In the genomic region with DNA sequence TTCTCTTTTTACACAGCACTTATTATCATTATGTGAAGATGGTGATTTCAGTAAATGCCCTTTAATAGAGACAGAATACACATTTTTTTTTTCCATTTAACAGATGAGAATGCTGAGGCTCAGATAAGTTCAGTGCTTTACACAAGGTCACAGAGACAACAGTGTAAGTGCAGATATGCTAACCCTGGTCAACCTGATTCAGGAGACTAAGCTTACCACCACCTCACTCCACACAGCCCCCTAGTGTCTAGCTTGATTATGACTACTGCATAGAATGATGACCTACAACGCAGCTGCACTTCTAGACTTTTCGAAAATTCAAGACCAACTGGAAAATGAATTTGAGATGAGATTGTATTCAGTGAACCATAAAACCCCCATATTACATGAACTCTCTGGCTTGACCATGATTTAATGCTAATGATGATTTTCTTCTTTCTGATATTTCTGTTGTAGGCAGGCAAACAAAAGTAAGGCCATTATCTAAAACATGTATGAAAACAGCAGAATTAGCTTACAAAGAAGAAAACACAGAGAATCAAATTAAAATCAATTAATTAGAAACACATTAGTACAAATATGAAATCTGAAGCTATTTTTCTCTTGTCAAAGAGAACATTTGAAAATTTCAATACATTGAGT, we compare ENCODE assay signal across 8 cellular contexts.
DNase-seq lines count a peak whose midpoint lies in the region; ATAC-seq and TF ChIP-seq lines count a peak whose summit lies in the region.

No MANE protein-coding gene starts in this region.

- H3K27me3 ChIP-seq in GM06990 (replicated peaks; ENCODE audit: control insufficient read depth, insufficient read depth, low read length) (no peaks in the 10 kb centered on the region), WERI-Rb-1 (ENCODE audit: insufficient read depth, low read depth, severe bottlenecking) (no peaks in the 10 kb centered on the region)

- peaks cover 9% of the 10 kb centered on the region for H3K9me3 ChIP-seq in WERI-Rb-1 (ENCODE audit: severe bottlenecking)

- no peak overlapping the region for H3K27ac ChIP-seq in WERI-Rb-1

- H3K36me3 ChIP-seq in GM06990 (ENCODE audit: control insufficient read depth, insufficient read depth, low read length) (no peaks in the 10 kb centered on the region), WERI-Rb-1 (no peaks in the 10 kb centered on the region)

- H3K27ac Mint-ChIP-seq in memory B cell, result no peak overlapping the region

- peaks cover 4% of the 10 kb centered on the region for H3K4me1 Mint-ChIP-seq in memory B cell

- ATAC-seq in HG02588 (IDR thresholded peaks at IDR 0.05; ENCODE audit: unreplicated experiment) (peak; percentile 70), memory B cell (ENCODE audit: low read depth) (peak; percentile 65)

- peaks cover 4% of the 10 kb centered on the region for H3K27me3 Mint-ChIP-seq in memory B cell

- H3K36me3 Mint-ChIP-seq in memory B cell, result no peaks in the 10 kb centered on the region

- DNase-seq in GM06990 (ENCODE audit: extremely low read depth, insufficient read length) (no peak), WERI-Rb-1 (peak; percentile 58), memory B cell (ENCODE audit: low spot score in 2 of 2) (no peak), DMS79 (lab: John Stamatoyannopoulos, UW) (no peak), NCI-H1092 treated with DMSO at 0.1 percent for 48 hours (lab: John Stamatoyannopoulos, UW) (no peak), COR-L47 (lab: John Stamatoyannopoulos, UW) (no peak)
- no peak for DNase-seq in NK-92 treated with Interleukin-12 subunit alpha and Interleukin-12 subunit beta, amount 100 ng/mL, for 24 hours (lab: John Stamatoyannopoulos, UW)

- no peak overlapping the region for H3K4me3 ChIP-seq in GM06990 (replicated peaks; ENCODE audit: low read depth, low read length)
- H3K4me3 ChIP-seq in WERI-Rb-1 (ENCODE audit: low read depth, low read length), result no peak overlapping the region

- H3K4me3 Mint-ChIP-seq in memory B cell, result no peak overlapping the region

- H3K9me3 Mint-ChIP-seq in memory B cell, result no peaks in the 10 kb centered on the region

- TF ChIP-seq CTCF in GM06990 (IDR thresholded peaks at IDR 0.05; ENCODE audit: insufficient read depth, low read length, poor library complexity, severe bottlenecking), result peak; percentile 71
- peak; percentile 89 for TF ChIP-seq CTCF in WERI-Rb-1 (IDR thresholded peaks at IDR 0.05; ENCODE audit: low read depth, low read length)
